ENCODE assay signal across 23 cellular contexts in genomic region chr14:54213531-54213930, GRCh38.
DNase-seq lines count a peak whose midpoint lies in the region; ATAC-seq, FAIRE-seq and TF ChIP-seq lines count a peak whose summit lies in the region.
"Had no signal": no experiment of that assay in that cellular context is flagged by ENCODE, and none has a peak within 500 bp of the region (broad histone marks: within the 10 kb centered on the region; RNA-seq: fewer than 3 reads in every experiment).

No MANE protein-coding gene starts in this region.

- H3K9me3 Mint-ChIP-seq in astrocyte (ENCODE audit: unreplicated experiment) = peaks cover 7% of the 10 kb centered on the region
- H3K9me3 Mint-ChIP-seq in CD4-positive, alpha-beta memory T cell = peaks cover 0 to 3% (median 0%) of the 10 kb centered on the region in 8 donors
- H3K9me3 Mint-ChIP-seq: CD8-positive, alpha-beta T cell had no signal

- no peaks in the 10 kb centered on the region for H4K20me1 ChIP-seq in HCT116 (ENCODE audit: insufficient read depth)
- no peaks in the 10 kb centered on the region for H4K20me1 ChIP-seq in astrocyte (ENCODE audit: insufficient read depth, low read length)
- H4K20me1 ChIP-seq: BLaER1 had no signal

- H3K4me3 Mint-ChIP-seq in astrocyte (ENCODE audit: unreplicated experiment) = no peak overlapping the region
- H3K4me3 Mint-ChIP-seq in CD4-positive, alpha-beta memory T cell = no peak overlapping the region
- H3K4me3 Mint-ChIP-seq: CD14-positive monocyte; CD4-positive, CD25-positive, alpha-beta regulatory T cell; CD8-positive, alpha-beta T cell had no signal

- H3K4me1 Mint-ChIP-seq in astrocyte (ENCODE audit: low read depth, unreplicated experiment) = peaks cover 46% of the 10 kb centered on the region
- H3K4me1 Mint-ChIP-seq in CD4-positive, alpha-beta memory T cell = no peaks in the 10 kb centered on the region
- H3K4me1 Mint-ChIP-seq: CD14-positive monocyte; CD4-positive, CD25-positive, alpha-beta regulatory T cell had no signal

- CTCF ChIA-PET in HCT116 (lab: Charles Lee) = no interaction called here
- CTCF ChIA-PET in CD4-positive, alpha-beta memory T cell (lab: Charles Lee; ENCODE audit: partially characterized antibody) = no interaction called here

- BruUV-seq in HCT116 (replicated peaks; lab: Mats Ljungman, UMichigan) = no TSS peak

- H3K36me3 ChIP-seq in HCT116 (ENCODE audit: control insufficient read depth in 1 of 2, insufficient read depth in 2 of 2, low read length in 2 of 2) = no peaks in the 10 kb centered on the region
- H3K36me3 ChIP-seq in astrocyte (ENCODE audit: insufficient read depth, low read length) = no peaks in the 10 kb centered on the region
- H3K36me3 ChIP-seq in CD4-positive, alpha-beta memory T cell (ENCODE audit: insufficient read depth, low read length) = no peaks in the 10 kb centered on the region
- H3K36me3 ChIP-seq: BE2C, BLaER1 had no signal

- no peaks in the 10 kb centered on the region for H3K9me3 ChIP-seq in HCT116 (ENCODE audit: control insufficient read depth in 1 of 2, insufficient read depth in 1 of 2, low read depth in 1 of 2, low read length in 2 of 2)
- H3K9me3 ChIP-seq in astrocyte (ENCODE audit: insufficient read depth, low read depth, low read length) = no peaks in the 10 kb centered on the region
- no peaks in the 10 kb centered on the region for H3K9me3 ChIP-seq in CD4-positive, alpha-beta memory T cell (ENCODE audit: control insufficient read depth in 1 of 2, low read length in 2 of 2)
- H3K9me3 ChIP-seq: A549, BE2C, BLaER1, Caco-2 had no signal

- H3K9ac ChIP-seq in HCT116 (ENCODE audit: low read length) (no peak overlapping the region), astrocyte (ENCODE audit: low read length) (no peak overlapping the region)
- H3K9ac ChIP-seq: BLaER1 had no signal

- H3K27me3 ChIP-seq in HCT116 (ENCODE audit: insufficient read depth, low read length) (no peaks in the 10 kb centered on the region), astrocyte (ENCODE audit: insufficient read depth, low read length) (no peaks in the 10 kb centered on the region)
- H3K27me3 ChIP-seq in CD4-positive, alpha-beta memory T cell (ENCODE audit: insufficient read depth, low read length) = no peaks in the 10 kb centered on the region
- H3K27me3 ChIP-seq: BE2C had no signal

- H3K4me1 ChIP-seq in HCT116 (ENCODE audit: control insufficient read depth in 1 of 2, insufficient read depth in 2 of 2, low read length in 2 of 2) (peaks cover 18 to 29% of the 10 kb centered on the region in 2 experiments), astrocyte (ENCODE audit: insufficient read depth, low read length) (peaks cover 41% of the 10 kb centered on the region)
- H3K4me1 ChIP-seq in CD4-positive, alpha-beta memory T cell (ENCODE audit: insufficient read depth, low read length) = no peaks in the 10 kb centered on the region
- H3K4me1 ChIP-seq: A549, BE2C, BLaER1 had no signal

- ATAC-seq in HCT116 = no peak
- ATAC-seq: A549; CD8-positive, alpha-beta T cell; GM12878 had no signal

- FAIRE-seq in astrocyte (lab: Jason Lieb, UNC) = no peak
- peak; percentile 85 for FAIRE-seq in urothelium cell line (lab: Jason Lieb, UNC)
- FAIRE-seq: A549, D721Med, GM12878, GM12892, GM18507 had no signal

- no peak for TF ChIP-seq POLR2A in HCT116 (IDR thresholded peaks at IDR 0.05; ENCODE audit: borderline replicate concordance, extremely low read depth, insufficient read depth, insufficient read length)

- no peak overlapping the region for H3K4me2 ChIP-seq in HCT116 (ENCODE audit: low read length)
- H3K4me2 ChIP-seq in astrocyte (ENCODE audit: low read length) = no peak overlapping the region
- H3K4me2 ChIP-seq: A549, BLaER1 had no signal

- peak overlapping the region; percentile 71 for H3K27ac Mint-ChIP-seq in astrocyte (ENCODE audit: unreplicated experiment)
- no peak overlapping the region for H3K27ac Mint-ChIP-seq in CD4-positive, alpha-beta memory T cell
- H3K27ac Mint-ChIP-seq: CD14-positive monocyte; CD4-positive, CD25-positive, alpha-beta regulatory T cell; CD8-positive, alpha-beta T cell had no signal

- intact Hi-C loops in HCT116 (cut with micrococcal nuclease) = loop anchor here (5.0 kb wide), 1 partner anchor 39 kb away; no protein-coding TSS in a partner anchor
- intact Hi-C loops in CD4-positive, alpha-beta memory T cell (cut with micrococcal nuclease) = no loop called here

- H3K79me2 ChIP-seq in HCT116 (ENCODE audit: insufficient read depth, low read length) (no peaks in the 10 kb centered on the region), astrocyte (ENCODE audit: insufficient read depth, low read length) (no peaks in the 10 kb centered on the region)

- POLR2A ChIA-PET in HCT116 (lab: Charles Lee) = no interaction called here
- POLR2A ChIA-PET in CD4-positive, alpha-beta memory T cell (lab: Charles Lee; ENCODE audit: partially characterized antibody) = no interaction called here

- TF ChIP-seq CTCF in AG10803 (conservative IDR thresholded peaks at IDR 0.05; ENCODE audit: low read length) (no peak), HCT116 (IDR thresholded peaks at IDR 0.05 in 2 of 3, conservative IDR thresholded peaks at IDR 0.05 in 1 of 3; ENCODE audit: borderline replicate concordance in 1 of 3, insufficient read depth in 1 of 3, low read depth in 2 of 3, low read length in 2 of 3) (no peak), astrocyte (IDR thresholded peaks at IDR 0.05; ENCODE audit: insufficient read depth, low read depth, low read length) (no peak)

- peaks cover 6% of the 10 kb centered on the region for H3K27me3 Mint-ChIP-seq in astrocyte (ENCODE audit: low read depth, unreplicated experiment)
- H3K27me3 Mint-ChIP-seq in CD4-positive, alpha-beta memory T cell = peaks cover 14 to 16% of the 10 kb centered on the region in 2 donors

- H2AFZ ChIP-seq in HCT116 (ENCODE audit: low read depth, low read length, poor library complexity, severe bottlenecking) (peak overlapping the region; percentile 47), astrocyte (ENCODE audit: low read depth, low read length) (no peak overlapping the region)

- TF ChIP-seq RAD21 in HCT116 (IDR thresholded peaks at IDR 0.05; ENCODE audit: low read depth) = no peak

- no peak overlapping the region for H3K27ac ChIP-seq in HCT116 (ENCODE audit: low read depth, low read length)
- H3K27ac ChIP-seq in astrocyte (ENCODE audit: low read depth, low read length) = no peak overlapping the region
- H3K27ac ChIP-seq in CD4-positive, alpha-beta memory T cell (ENCODE audit: low read depth, low read length) = no peak overlapping the region
- H3K27ac ChIP-seq: 22Rv1, A549, BLaER1 had no signal

- H3K4me3 ChIP-seq in AG10803 (ENCODE audit: low read length) (no peak overlapping the region), HCT116 (replicated peaks in 1 of 2; ENCODE audit: low read depth in 1 of 2, low read length in 2 of 2) (no peak overlapping the region), astrocyte (ENCODE audit: insufficient read depth, low read depth, low read length) (no peak overlapping the region)
- H3K4me3 ChIP-seq in CD4-positive, alpha-beta memory T cell (ENCODE audit: low read length in 2 of 2) = no peak overlapping the region
- H3K4me3 ChIP-seq: A549, BLaER1, GM12878 had no signal

- no peaks in the 10 kb centered on the region for H3K9me2 ChIP-seq in HCT116 (ENCODE audit: insufficient read depth)

- RAD21 ChIA-PET in HCT116 (lab: Charles Lee; ENCODE audit: low non-redundant PET in 1 of 2, low total read pairs in 2 of 2, uncharacterized antibody in 2 of 2, unreplicated experiment in 2 of 2) = no interaction called here

- no peaks in the 10 kb centered on the region for H3K36me3 Mint-ChIP-seq in astrocyte (ENCODE audit: low read depth, unreplicated experiment)
- no peaks in the 10 kb centered on the region for H3K36me3 Mint-ChIP-seq in CD4-positive, alpha-beta memory T cell
- H3K36me3 Mint-ChIP-seq: CD14-positive monocyte; CD4-positive, CD25-positive, alpha-beta regulatory T cell; CD8-positive, alpha-beta T cell had no signal

- DNase-seq in AG10803 (ENCODE audit: low read depth) = peak; percentile 51
- no peak for DNase-seq in HCT116 (ENCODE audit: low read depth, low spot score)
- DNase-seq in astrocyte (ENCODE audit: low read depth) = peak; percentile 59
- no peak for DNase-seq in urothelium cell line (ENCODE audit: low spot score)
- no peak for DNase-seq in NCI-H82 (lab: John Stamatoyannopoulos, UW)
- DNase-seq in NOMO-1 treated with dmso at 0.1 percent for 144 hours (lab: John Stamatoyannopoulos, UW; ENCODE audit: unreplicated experiment) = no peak
- no peak for DNase-seq in CD4-positive, alpha-beta memory T cell
- DNase-seq: BE2C; C1 segment of cervical spinal cord; Caco-2; Calu3; CD4-positive, CD25-positive, alpha-beta regulatory T cell; CD8-positive, alpha-beta T cell; DMS79 treated with DMSO at 0.1 percent for 48 hours; GDM1 had no signal

TF ChIP-seq in HCT116, 20 proteins besides CTCF, POLR2A, EP300 and RAD21 (continues in another document):
- TF ChIP-seq, protein P1, sequence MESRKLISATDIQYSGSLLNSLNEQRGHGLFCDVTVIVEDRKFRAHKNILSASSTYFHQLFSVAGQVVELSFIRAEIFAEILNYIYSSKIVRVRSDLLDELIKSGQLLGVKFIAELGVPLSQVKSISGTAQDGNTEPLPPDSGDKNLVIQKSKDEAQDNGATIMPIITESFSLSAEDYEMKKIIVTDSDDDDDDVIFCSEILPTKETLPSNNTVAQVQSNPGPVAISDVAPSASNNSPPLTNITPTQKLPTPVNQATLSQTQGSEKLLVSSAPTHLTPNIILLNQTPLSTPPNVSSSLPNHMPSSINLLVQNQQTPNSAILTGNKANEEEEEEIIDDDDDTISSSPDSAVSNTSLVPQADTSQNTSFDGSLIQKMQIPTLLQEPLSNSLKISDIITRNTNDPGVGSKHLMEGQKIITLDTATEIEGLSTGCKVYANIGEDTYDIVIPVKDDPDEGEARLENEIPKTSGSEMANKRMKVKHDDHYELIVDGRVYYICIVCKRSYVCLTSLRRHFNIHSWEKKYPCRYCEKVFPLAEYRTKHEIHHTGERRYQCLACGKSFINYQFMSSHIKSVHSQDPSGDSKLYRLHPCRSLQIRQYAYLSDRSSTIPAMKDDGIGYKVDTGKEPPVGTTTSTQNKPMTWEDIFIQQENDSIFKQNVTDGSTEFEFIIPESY (IDR thresholded peaks at IDR 0.05; ENCODE audit: extremely low read depth, insufficient replicate concordance, low read length) = no peak

Comparison
In these comparisons a context has a peak if more than half of its experiments do, and no peak if none do; other contexts are left out.
1. DNase-seq: peak in AG10803 (single experiment) and astrocyte (single experiment); none in HCT116 (single experiment), urothelium cell line (single experiment), NCI-H82 (single experiment), NOMO-1 treated with dmso at 0.1 percent for 144 hours (single experiment) and CD4-positive, alpha-beta memory T cell (0 of 5).